In genomic region chr16:79337906-79338305, GRCh38 we compare ENCODE assay signal across 31 cellular contexts.
DNase-seq lines count a peak whose midpoint lies in the region; ATAC-seq, FAIRE-seq and TF ChIP-seq lines count a peak whose summit lies in the region.
"Had no signal": no experiment of that assay in that cellular context is flagged by ENCODE, and none has a peak within 500 bp of the region (broad histone marks: within the 10 kb centered on the region; RNA-seq: fewer than 3 reads in every experiment).

No MANE protein-coding gene starts in this region.

- H4K20me1 ChIP-seq in HepG2 (ENCODE audit: insufficient read depth, low read length) (no peaks in the 10 kb centered on the region), K562 (replicated peaks; ENCODE audit: control insufficient read depth, insufficient read depth, low read length) (no peaks in the 10 kb centered on the region; the same call in 1 of the 2 replicates)
- H4K20me1 ChIP-seq: BLaER1; BLaER1 treated with 17β-estradiol and CSF1 and Interleukin-3, amounts not matched to agents 10 nM and 100 nM had no signal

- WGBS in HepG2 (ENCODE audit: low lambda C conversion rate) = 47% methylated on average over 7 of the region's 7 CpGs
- 87% methylated on average over 7 of the region's 7 CpGs for WGBS in right lobe of liver (ENCODE audit: insufficient coverage, low coverage, low lambda C conversion rate, missing lambda C conversion rate)
- 0% methylated on average over 7 of the region's 7 CpGs for WGBS in K562 (ENCODE audit: insufficient coverage, low coverage, missing lambda C conversion rate)

- H3K27ac ChIP-seq in HepG2 (ENCODE audit: extremely low read length, insufficient read depth, low read length) (no peak overlapping the region), right lobe of liver (no peak overlapping the region), K562 (ENCODE audit: extremely low read depth, low read depth, low read length) (no peak overlapping the region)
- H3K27ac ChIP-seq: 22Rv1; A549; BLaER1; BLaER1 treated with 17β-estradiol and CSF1 and Interleukin-3, amounts not matched to agents 10 nM and 100 nM; C4-2B had no signal

- H3K79me2 ChIP-seq in HepG2 (ENCODE audit: insufficient read depth, low read length) = no peaks in the 10 kb centered on the region
- H3K79me2 ChIP-seq in K562 (ENCODE audit: control insufficient read depth, insufficient read depth, low read length) = no peaks in the 10 kb centered on the region

- TF ChIP-seq CTCF in HepG2 (CRISPR knock-in tag; IDR thresholded peaks at IDR 0.05) = no peak
- no peak for TF ChIP-seq CTCF in right lobe of liver (IDR thresholded peaks at IDR 0.05)
- TF ChIP-seq CTCF in K562 (IDR thresholded peaks at IDR 0.05 in 2 of 3, conservative IDR thresholded peaks at IDR 0.05 in 1 of 3; ENCODE audit: insufficient read depth in 2 of 3, low read depth in 1 of 3, low read length in 3 of 3) = no peak

- in situ Hi-C loops in HepG2 (cut with HindIII; ENCODE audit: extremely low pct_ligation_motif_present, low pct_unique_long_range_greater_than_20kb) = no loop called here
- in situ Hi-C loops in K562 (cut with MboI) = no loop called here

- FAIRE-seq in HepG2 (lab: Jason Lieb, UNC) (no peak), K562 (lab: Jason Lieb, UNC) (no peak)
- FAIRE-seq: A204.1, A549, D721Med had no signal

- intact Hi-C loops in HepG2 (cut with micrococcal nuclease; ENCODE audit: unreplicated experiment) (no loop called here), right lobe of liver (cut with DNase I) (no loop called here), K562 (cut with micrococcal nuclease) (no loop called here)

- H3K9ac ChIP-seq in HepG2 (ENCODE audit: insufficient read depth, low read depth, low read length) (no peak overlapping the region), K562 (ENCODE audit: insufficient read depth in 1 of 2, low read depth in 2 of 2, low read length in 2 of 2) (no peak overlapping the region)
- H3K9ac ChIP-seq: BLaER1; BLaER1 treated with 17β-estradiol and CSF1 and Interleukin-3, amounts not matched to agents 10 nM and 100 nM had no signal

- H3K27me3 ChIP-seq in HepG2 (ENCODE audit: control insufficient read depth in 1 of 2, insufficient read depth in 2 of 2, low read length in 2 of 2) (no peaks in the 10 kb centered on the region), right lobe of liver (no peaks in the 10 kb centered on the region), K562 (ENCODE audit: control insufficient read depth in 2 of 2, insufficient read depth in 2 of 2, low read length in 2 of 2) (peaks cover 19 to 27% of the 10 kb centered on the region in 2 experiments)
- H3K27me3 ChIP-seq: BE2C; BLaER1; BLaER1 treated with 17β-estradiol and CSF1 and Interleukin-3, amounts not matched to agents 10 nM and 100 nM had no signal

- no peaks in the 10 kb centered on the region for H3K9me1 ChIP-seq in K562 (ENCODE audit: control insufficient read depth, insufficient read depth, low read length)

- H3K9me3 ChIP-seq in HepG2 (ENCODE audit: low read length) (no peaks in the 10 kb centered on the region), right lobe of liver (no peaks in the 10 kb centered on the region), K562 (replicated peaks; ENCODE audit: control insufficient read depth, insufficient read depth, low read depth, low read length) (no peaks in the 10 kb centered on the region)
- H3K9me3 ChIP-seq: A549, BLaER1, Caco-2 had no signal

- POLR2A ChIA-PET in HepG2 (lab: Yijun Ruan, JAX) (no interaction called here), K562 (lab: Yijun Ruan, JAX) (no interaction called here)

- no peak overlapping the region for H3K4me3 ChIP-seq in HepG2 (replicated peaks in 1 of 3; ENCODE audit: insufficient read depth in 1 of 3, low read depth in 2 of 3, low read length in 3 of 3)
- no peak overlapping the region for H3K4me3 ChIP-seq in right lobe of liver
- no peak overlapping the region for H3K4me3 ChIP-seq in K562
- H3K4me3 ChIP-seq: A549; BLaER1; BLaER1 treated with 17β-estradiol and CSF1 and Interleukin-3, amounts not matched to agents 10 nM and 100 nM had no signal

- ATAC-seq in HepG2 = no peak
- no peak for ATAC-seq in right lobe of liver
- ATAC-seq in K562 = no peak
- ATAC-seq: A549; CD8-positive, alpha-beta T cell had no signal

- H3K4me2 ChIP-seq in HepG2 (ENCODE audit: low read depth, low read length) (no peak overlapping the region), K562 (ENCODE audit: insufficient read depth, low read length) (no peak overlapping the region)
- H3K4me2 ChIP-seq: A549; BLaER1; BLaER1 treated with 17β-estradiol and CSF1 and Interleukin-3, amounts not matched to agents 10 nM and 100 nM had no signal

- no TSS peak for BruUV-seq in HepG2 (replicated peaks; lab: Mats Ljungman, UMichigan)
- BruUV-seq in K562 (replicated peaks; lab: Mats Ljungman, UMichigan) = no TSS peak

- no peak for TF ChIP-seq EP300 in HepG2 (IDR thresholded peaks at IDR 0.05; ENCODE audit: low read depth in 2 of 2, low read length in 2 of 2)
- TF ChIP-seq EP300 in HepG2 (CRISPR knock-in tag; IDR thresholded peaks at IDR 0.05; ENCODE audit: borderline replicate concordance) = no peak
- TF ChIP-seq EP300 in K562 (IDR thresholded peaks at IDR 0.05; ENCODE audit: low read length) = no peak

- TF ChIP-seq POLR2A in HepG2 (IDR thresholded peaks at IDR 0.05; ENCODE audit: insufficient read depth in 1 of 2, low read depth in 2 of 2, low read length in 2 of 2) (no peak), right lobe of liver (IDR thresholded peaks at IDR 0.05) (no peak), K562 (conservative IDR thresholded peaks at IDR 0.05) (no peak)

- DNase-seq in HepG2 (ENCODE audit: low spot score) = no peak
- DNase-seq in right lobe of liver = no peak
- no peak for DNase-seq in K562 (ENCODE audit: extremely low read depth in 1 of 4, low spot score in 3 of 4)
- DNase-seq in cerebellar cortex (ENCODE audit: low spot score) = no peak
- DNase-seq: 8988T; ACHN; AML-193; BE2C; C1 segment of cervical spinal cord; Caco-2; Calu3; CD4-positive, alpha-beta memory T cell; CD4-positive, alpha-beta T cell; CD4-positive, CD25-positive, alpha-beta regulatory T cell; CD8-positive, alpha-beta memory T cell; CD8-positive, alpha-beta T cell; COR-L47; DMS 273 treated with DMSO at 0.1 percent for 48 hours; DMS153; DMS53; DMS79; DMS79 treated with DMSO at 0.1 percent for 48 hours; DND-41; EL had no signal

- H3K4me1 ChIP-seq in HepG2 (ENCODE audit: insufficient read depth, low read length) (no peaks in the 10 kb centered on the region), right lobe of liver (no peaks in the 10 kb centered on the region), K562 (replicated peaks in 1 of 2; ENCODE audit: control insufficient read depth in 2 of 2, insufficient read depth in 2 of 2, low read length in 2 of 2) (no peaks in the 10 kb centered on the region)
- H3K4me1 ChIP-seq: A549, BE2C, BLaER1, Caco-2 had no signal

- no peak for TF ChIP-seq RAD21 in HepG2 (CRISPR knock-in tag; IDR thresholded peaks at IDR 0.05)
- TF ChIP-seq RAD21 in K562 (CRISPR knock-in tag; conservative IDR thresholded peaks at IDR 0.05 in 1 of 2, IDR thresholded peaks at IDR 0.05 in 1 of 2) = no peak

- no peaks in the 10 kb centered on the region for H3K36me3 ChIP-seq in HepG2 (replicated peaks in 1 of 2; ENCODE audit: control insufficient read depth in 1 of 2, insufficient read depth in 2 of 2, low read length in 2 of 2)
- no peaks in the 10 kb centered on the region for H3K36me3 ChIP-seq in right lobe of liver
- H3K36me3 ChIP-seq in K562 (ENCODE audit: control insufficient read depth, insufficient read depth, low read length) = no peaks in the 10 kb centered on the region
- H3K36me3 ChIP-seq: BE2C; BLaER1; BLaER1 treated with 17β-estradiol and CSF1 and Interleukin-3, amounts not matched to agents 10 nM and 100 nM had no signal

- CTCF ChIA-PET in HepG2 (lab: Yijun Ruan, JAX; ENCODE audit: low intra/inter-chr PET ratio, low total read pairs) = no interaction called here
- CTCF ChIA-PET in K562 (lab: Yijun Ruan, JAX; ENCODE audit: low intra/inter-chr PET ratio) = no interaction called here

- no peak overlapping the region for H2AFZ ChIP-seq in HepG2 (ENCODE audit: low read length)
- H2AFZ ChIP-seq in K562 (ENCODE audit: low read depth, low read length) = no peak overlapping the region

TF ChIP-seq in HepG2, 621 proteins besides CTCF, POLR2A, EP300 and RAD21:
- TF ChIP-seq MAFF (IDR thresholded peaks at IDR 0.05; ENCODE audit: low read depth, low read length) (0 out of 2 replicates have a peak, but pooled peaks have one; percentile 31), MAFK (conservative IDR thresholded peaks at IDR 0.05 in 1 of 2, IDR thresholded peaks at IDR 0.05 in 1 of 2; ENCODE audit: low read length in 2 of 2) (peak; percentile 56 to 58), ZGPAT (CRISPR knock-in tag; IDR thresholded peaks at IDR 0.05) (no peak)

TF ChIP-seq in K562, 482 proteins besides CTCF, POLR2A, EP300 and RAD21:
- TF ChIP-seq C11orf30 (IDR thresholded peaks at IDR 0.05; ENCODE audit: low read depth) (peak; percentile 32), ZBTB7A (IDR thresholded peaks at IDR 0.05; ENCODE audit: borderline replicate concordance, control insufficient read depth, low read depth, low read length) (no peak), ZNF830 (CRISPR knock-in tag; IDR thresholded peaks at IDR 0.05) (no peak), POLR2H (tag; IDR thresholded peaks at IDR 0.05; ENCODE audit: low read depth) (no peak), NFIC (IDR thresholded peaks at IDR 0.05) (no peak), MAFG (tag; conservative IDR thresholded peaks at IDR 0.05) (0 out of 2 replicates have a peak, but pooled peaks have one; percentile 5)

Comparison
In these comparisons a context has a peak if more than half of its experiments do, and no peak if none do; other contexts are left out.
1. Of the 241 proteins assayed by ChIP-seq in both HepG2 and K562: peak only in HepG2: MAFF and MAFK; only in K562: MAFG; in both: none; in neither: 238.